In genomic region chr12:93812616-93813015, GRCh38 we compare ENCODE assay signal across 17 cellular contexts.
DNase-seq lines count a peak whose midpoint lies in the region; ATAC-seq and TF ChIP-seq lines count a peak whose summit lies in the region.
"Had no signal": no experiment of that assay in that cellular context is flagged by ENCODE, and none has a peak within 500 bp of the region (broad histone marks: within the 10 kb centered on the region; RNA-seq: fewer than 3 reads in every experiment).

No MANE protein-coding gene starts in this region.

- H3K27me3 ChIP-seq in esophagus muscularis mucosa, result no peaks in the 10 kb centered on the region
- no peaks in the 10 kb centered on the region for H3K27me3 ChIP-seq in muscle layer of colon (ENCODE audit: control insufficient read depth in 1 of 2, insufficient read depth in 2 of 2, low read length in 2 of 2)
- no peaks in the 10 kb centered on the region for H3K27me3 ChIP-seq in tibial artery
- H3K27me3 ChIP-seq in CD8-positive, alpha-beta memory T cell (ENCODE audit: insufficient read depth, low read length, poor library complexity, severe bottlenecking), result no peaks in the 10 kb centered on the region
- H3K27me3 ChIP-seq: pancreas had no signal

- H3K36me3 Mint-ChIP-seq in CD8-positive, alpha-beta memory T cell, result no peaks in the 10 kb centered on the region

- TF ChIP-seq CTCF in HFF-Myc (IDR thresholded peaks at IDR 0.05; ENCODE audit: low read depth, low read length, missing control alignments), result no peak
- TF ChIP-seq CTCF in esophagus muscularis mucosa (IDR thresholded peaks at IDR 0.05), result no peak
- no peak for TF ChIP-seq CTCF in tibial artery (IDR thresholded peaks at IDR 0.05)

- H3K9me3 ChIP-seq in esophagus muscularis mucosa (no peaks in the 10 kb centered on the region), muscle layer of colon (ENCODE audit: low read length) (no peaks in the 10 kb centered on the region), tibial artery (no peaks in the 10 kb centered on the region)
- no peaks in the 10 kb centered on the region for H3K9me3 ChIP-seq in CD8-positive, alpha-beta memory T cell (ENCODE audit: low read length)
- H3K9me3 ChIP-seq: pancreas, SK-N-SH had no signal

- peaks cover 39 to 72% (median 66%) of the 10 kb centered on the region in 4 donors for H3K4me1 ChIP-seq in esophagus muscularis mucosa
- peaks cover 34% of the 10 kb centered on the region for H3K4me1 ChIP-seq in muscle layer of colon (ENCODE audit: insufficient read depth, low read length)
- H3K4me1 ChIP-seq in tibial artery, result peaks cover 3 to 69% (median 35%) of the 10 kb centered on the region in 4 donors
- no peaks in the 10 kb centered on the region for H3K4me1 ChIP-seq in CD8-positive, alpha-beta memory T cell (ENCODE audit: insufficient read depth, low read length)

- WGBS in esophagus muscularis mucosa, result 81% methylated on average over 3 of the region's 3 CpGs

- H3K4me1 Mint-ChIP-seq in CD8-positive, alpha-beta memory T cell, result peaks cover 0 to under 1% (median 0%) of the 10 kb centered on the region in 3 donors

- H3K36me3 ChIP-seq in esophagus muscularis mucosa, result no peaks in the 10 kb centered on the region
- no peaks in the 10 kb centered on the region for H3K36me3 ChIP-seq in muscle layer of colon (ENCODE audit: insufficient read depth, low read length)
- no peaks in the 10 kb centered on the region for H3K36me3 ChIP-seq in tibial artery
- H3K36me3 ChIP-seq in CD8-positive, alpha-beta memory T cell (ENCODE audit: insufficient read depth, low read length), result no peaks in the 10 kb centered on the region
- H3K36me3 ChIP-seq: pancreas had no signal

- no peaks in the 10 kb centered on the region for H3K9me3 Mint-ChIP-seq in CD8-positive, alpha-beta memory T cell
- H3K9me3 Mint-ChIP-seq: activated T-cell treated with anti-CD3 and anti-CD28 coated beads, Interleukin-2, amount 50 U/mL, for 24 hours; CD4-positive, alpha-beta memory T cell had no signal

- H3K4me3 ChIP-seq in HFF-Myc (replicated peaks; ENCODE audit: low read depth, low read length) (no peak overlapping the region), esophagus muscularis mucosa (no peak overlapping the region), muscle layer of colon (ENCODE audit: low read depth in 1 of 2, low read length in 2 of 2) (no peak overlapping the region), tibial artery (no peak overlapping the region)
- H3K4me3 ChIP-seq in CD8-positive, alpha-beta memory T cell (ENCODE audit: low read length), result no peak overlapping the region
- H3K4me3 ChIP-seq: pancreas had no signal

- H3K27ac Mint-ChIP-seq in CD8-positive, alpha-beta memory T cell, result no peak overlapping the region
- H3K27ac Mint-ChIP-seq: activated T-cell treated with anti-CD3 and anti-CD28 coated beads, Interleukin-2, amount 50 U/mL, for 24 hours; CD4-positive, alpha-beta memory T cell had no signal

- CTCF ChIA-PET in CD8-positive, alpha-beta memory T cell (lab: Charles Lee), result no interaction called here

- POLR2A ChIA-PET in CD8-positive, alpha-beta memory T cell (lab: Charles Lee), result no interaction called here

- H3K4me3 Mint-ChIP-seq in CD8-positive, alpha-beta memory T cell, result no peak overlapping the region
- H3K4me3 Mint-ChIP-seq: activated T-cell treated with anti-CD3 and anti-CD28 coated beads, Interleukin-2, amount 50 U/mL, for 24 hours; CD4-positive, alpha-beta memory T cell had no signal

- TF ChIP-seq POLR2A in esophagus muscularis mucosa (IDR thresholded peaks at IDR 0.05; ENCODE audit: low read depth), result no peak

- no peak for ATAC-seq in GM19397 (IDR thresholded peaks at IDR 0.05; ENCODE audit: unreplicated experiment)

- intact Hi-C loops in esophagus muscularis mucosa (cut with DNase I), result loop anchor here (5.0 kb wide), 2 partner anchors 135 to 240 kb away; partner anchors contain the start of genes CRADD and SOCS2
- intact Hi-C loops in tibial artery (cut with DNase I; ENCODE audit: low total_unique reads), result no loop called here

- in situ Hi-C loops in KBM-7 (cut with MboI; ENCODE audit: low pct_unique_long_range_greater_than_20kb, low sequenced_read_pairs), result no loop called here

- H3K27me3 Mint-ChIP-seq in CD8-positive, alpha-beta memory T cell, result no peaks in the 10 kb centered on the region
- H3K27me3 Mint-ChIP-seq: activated T-cell treated with anti-CD3 and anti-CD28 coated beads, Interleukin-2, amount 50 U/mL, for 24 hours; CD4-positive, alpha-beta memory T cell had no signal

- DNase-seq in HFF-Myc (ENCODE audit: extremely low read depth, low read depth) (peak; percentile 52), esophagus muscularis mucosa (ENCODE audit: extremely low spot score) (no peak), tibial artery (no peak), KBM-7 (no peak), iPS-NIHi11 (ENCODE audit: low spot score) (no peak)
- no peak for DNase-seq in CD8-positive, alpha-beta memory T cell
- DNase-seq: activated CD4-positive, alpha-beta T cell treated with anti-CD3 and anti-CD28 coated beads, Interleukin-2, amount 50 U/mL, for 48 hours; activated T-cell treated with anti-CD3 and anti-CD28 coated beads, Interleukin-2, amount 50 U/mL, for 24 hours; CD4-positive, alpha-beta memory T cell; glutamatergic neuron; HCEC 1CT; NCI-H2029; NCI-H510A; pancreas; SK-N-SH had no signal

- no peak for TF ChIP-seq EP300 in esophagus muscularis mucosa (IDR thresholded peaks at IDR 0.05)

- no peak overlapping the region for H3K9ac ChIP-seq in muscle layer of colon (ENCODE audit: low read length)
- H3K9ac ChIP-seq: SK-N-SH had no signal

- H3K27ac ChIP-seq in esophagus muscularis mucosa (replicated peaks in 1 of 4) (peak overlapping the region; percentile 82 to 89 (median 86)), muscle layer of colon (ENCODE audit: low read depth, low read length) (peak overlapping the region; percentile 77), tibial artery (peak overlapping the region; percentile 85 to 87)
- H3K27ac ChIP-seq in CD8-positive, alpha-beta memory T cell (ENCODE audit: low read depth, low read length), result no peak overlapping the region
